Comparison of ENCODE assay signal across 10 cellular contexts in the genomic region with DNA sequence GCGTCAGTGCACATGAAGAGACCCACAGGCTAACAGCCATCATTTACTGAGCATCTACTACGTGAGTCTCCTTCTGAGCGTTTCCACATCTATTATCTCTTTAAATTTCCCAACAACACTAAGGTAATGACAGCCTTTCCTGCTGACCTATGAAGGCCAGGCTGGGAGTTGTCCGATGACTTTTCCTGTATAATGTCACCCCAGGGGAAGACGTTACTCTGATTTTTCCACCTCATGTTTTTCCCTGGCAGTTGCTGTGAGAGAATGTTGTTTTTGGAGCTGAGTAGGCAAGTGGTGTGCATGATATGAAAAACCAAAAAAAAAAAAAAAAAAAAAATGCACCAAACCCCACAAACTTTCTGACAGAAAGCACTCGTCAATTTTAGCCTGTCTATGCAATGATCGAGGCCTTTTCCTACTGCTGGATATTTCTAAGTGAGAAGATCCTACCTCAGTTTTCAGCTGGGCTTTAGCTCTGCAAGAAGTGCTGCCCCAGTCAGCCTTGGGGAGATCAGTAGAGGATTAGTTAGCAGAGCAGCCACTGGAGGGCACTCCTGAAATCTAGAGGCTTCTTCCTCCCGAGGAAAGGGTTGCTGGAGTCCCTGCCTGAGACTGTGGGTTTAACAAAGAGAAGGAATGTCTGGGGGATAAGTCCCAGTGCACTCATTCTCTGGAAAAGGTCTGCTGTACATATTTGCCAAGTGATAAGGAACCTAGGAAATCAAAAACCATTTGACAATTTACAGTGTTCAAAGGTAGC.
DNase-seq lines count a peak whose midpoint lies in the region; ATAC-seq and TF ChIP-seq lines count a peak whose summit lies in the region.
"Had no signal": no experiment of that assay in that cellular context is flagged by ENCODE, and none has a peak within 500 bp of the region (broad histone marks: within the 10 kb centered on the region; RNA-seq: fewer than 3 reads in every experiment).

No MANE protein-coding gene starts in this region.

- peak; percentile 36 for TF ChIP-seq CTCF in C4-2B (conservative IDR thresholded peaks at IDR 0.05)

- peak; percentile 75 for DNase-seq in NCI-H748 (lab: John Stamatoyannopoulos, UW; ENCODE audit: unreplicated experiment)
- peak in 23 of 61 donors; percentile 2 to 66 (median 22) for DNase-seq in caudate nucleus (lab: John Stamatoyannopoulos, UW)
- peak; percentile 67 for DNase-seq in left kidney (ENCODE audit: low read depth, low spot score)
- DNase-seq in ureter (ENCODE audit: low spot score): peak; percentile 45

- ATAC-seq in GM18517 (IDR thresholded peaks at IDR 0.05; ENCODE audit: unreplicated experiment): peak; percentile 64
- peak; percentile 72 for ATAC-seq in HG03378 (IDR thresholded peaks at IDR 0.05; ENCODE audit: unreplicated experiment)
- no peak for ATAC-seq in GM19397 (IDR thresholded peaks at IDR 0.05; ENCODE audit: unreplicated experiment)
- ATAC-seq: T-cell had no signal

- no peak overlapping the region for H3K27ac ChIP-seq in C4-2B
- H3K27ac ChIP-seq in caudate nucleus (ENCODE audit: low read depth, low read length): peak overlapping the region; percentile 4
- H3K27ac ChIP-seq: skin epidermis had no signal
